In genomic region chr14:80134321-80134720, GRCh38 we compare ENCODE assay signal across 23 cellular contexts.
"Had no signal": no experiment of that assay in that cellular context is flagged by ENCODE, and none has a peak within 500 bp of the region (broad histone marks: within the 10 kb centered on the region; RNA-seq: fewer than 3 reads in every experiment).

No MANE protein-coding gene starts in this region.

- DNase-seq: colonic mucosa; cortex of kidney; dermis blood vessel endothelial cell; dorsolateral prefrontal cortex; effector CD4-positive, alpha-beta T cell; effector CD8-positive, alpha-beta T cell; effector memory CD4-positive, alpha-beta T cell; effector memory CD8-positive, alpha-beta T cell; endodermal cell; erythroblast; esophagus squamous epithelium; foreskin fibroblast; foreskin keratinocyte; foreskin melanocyte; gastrocnemius medialis; glutamatergic neuron; head of caudate nucleus; heart left ventricle had no signal

- H3K9me3 ChIP-seq: colonic mucosa, gastrocnemius medialis had no signal

- H3K27ac ChIP-seq: colonic mucosa, coronary artery, dorsolateral prefrontal cortex, esophagus muscularis mucosa, foreskin keratinocyte, gastrocnemius medialis, gastroesophageal sphincter had no signal

- H3K4me1 Mint-ChIP-seq: endodermal cell had no signal

- H3K27ac Mint-ChIP-seq: dendritic cell treated with granulocyte-macrophage colony-stimulating factor and Interleukin-4, amounts not matched to agents 40 ng/mL and 50 ng/mL, for 4 days; effector memory CD8-positive, alpha-beta T cell; endodermal cell had no signal

- H3K27me3 Mint-ChIP-seq: dendritic cell treated with granulocyte-macrophage colony-stimulating factor and Interleukin-4, amounts not matched to agents 40 ng/mL and 50 ng/mL, for 4 days; effector memory CD8-positive, alpha-beta T cell had no signal

- H3K36me3 ChIP-seq: colonic mucosa, esophagus muscularis mucosa, esophagus squamous epithelium, gastrocnemius medialis, gastroesophageal sphincter, heart left ventricle had no signal

- H3K27me3 ChIP-seq: colonic mucosa, dorsolateral prefrontal cortex, esophagus muscularis mucosa, esophagus squamous epithelium, foreskin keratinocyte, gastrocnemius medialis, gastroesophageal sphincter, heart left ventricle had no signal

- H3K4me3 Mint-ChIP-seq: dendritic cell treated with granulocyte-macrophage colony-stimulating factor and Interleukin-4, amounts not matched to agents 40 ng/mL and 50 ng/mL, for 4 days; effector memory CD8-positive, alpha-beta T cell; endodermal cell had no signal

- H3K4me3 ChIP-seq: colonic mucosa, coronary artery, dorsolateral prefrontal cortex, esophagus muscularis mucosa, esophagus squamous epithelium, gastrocnemius medialis, gastroesophageal sphincter, heart left ventricle had no signal

- ATAC-seq: effector memory CD8-positive, alpha-beta T cell; esophagus mucosa; foreskin keratinocyte; gastrocnemius medialis; gastroesophageal sphincter; heart left ventricle had no signal

- H3K4me1 ChIP-seq: colonic mucosa, esophagus muscularis mucosa, foreskin keratinocyte, gastrocnemius medialis, heart left ventricle had no signal
